ENCODE assay signal across 20 cellular contexts in the genomic region with DNA sequence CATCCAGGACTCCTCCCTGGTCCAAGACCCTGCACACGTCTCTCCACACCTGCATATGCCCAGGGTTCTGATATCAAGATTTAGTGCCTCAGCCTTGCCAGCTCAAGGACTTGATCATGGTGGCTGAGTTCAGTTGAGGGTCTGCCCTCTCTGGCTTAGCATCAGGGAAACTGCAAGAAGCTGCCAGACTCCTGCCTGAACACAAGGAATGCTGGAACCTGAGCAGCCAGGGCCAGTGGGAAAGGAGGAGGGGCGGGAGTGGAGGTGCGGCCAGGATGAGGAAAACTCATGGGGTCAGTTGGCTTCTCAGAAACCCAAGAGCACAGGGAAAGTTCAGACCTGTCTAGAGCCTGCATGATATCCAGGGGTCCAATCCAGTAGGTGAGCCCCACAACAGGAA.
"Had no signal": no experiment of that assay in that cellular context is flagged by ENCODE, and none has a peak within 500 bp of the region (broad histone marks: within the 10 kb centered on the region; RNA-seq: fewer than 3 reads in every experiment).

No MANE protein-coding gene starts in this region.

- ATAC-seq: naive thymus-derived CD4-positive, alpha-beta T cell; stimulated activated memory B cell treated with anti-CD40 and anti-IgM and Interleukin-4, amounts not matched to agents 10 μg/mL and 1 μg/mL and 100 μg/mL, for 72 hours had no signal

- H3K36me3 ChIP-seq: colonic mucosa, heart right ventricle, right atrium auricular region, tibial artery, upper lobe of left lung, uterus had no signal

- H3K27me3 ChIP-seq: colonic mucosa, right atrium auricular region, upper lobe of left lung, uterus had no signal

- H3K4me1 ChIP-seq: colonic mucosa, right atrium auricular region, tibial artery, uterus had no signal

- H3K27ac ChIP-seq: colonic mucosa, right atrium auricular region, tibial artery, upper lobe of left lung, uterus had no signal

- H3K36me3 Mint-ChIP-seq: naive thymus-derived CD4-positive, alpha-beta T cell; stimulated activated memory B cell treated with anti-CD40 and anti-IgM and Interleukin-4, amounts not matched to agents 10 μg/mL and 1 μg/mL and 100 μg/mL, for 72 hours had no signal

- H3K4me3 ChIP-seq: colonic mucosa, heart right ventricle, lung, right atrium auricular region, tibial artery, upper lobe of left lung, uterus had no signal

- H3K9me3 Mint-ChIP-seq: stimulated activated memory B cell treated with anti-CD40 and anti-IgM and Interleukin-4, amounts not matched to agents 10 μg/mL and 1 μg/mL and 100 μg/mL, for 72 hours; stimulated activated naive CD8-positive, alpha-beta T cell treated with anti-CD3 and anti-CD28 coated beads, Interleukin-15, Interleukin-2, amounts not matched to agents 100 ng/mL and 50 ng/mL, for 24 hours had no signal

- H3K9me3 ChIP-seq: colonic mucosa, right atrium auricular region, tibial artery, upper lobe of left lung, uterus had no signal

- H3K4me3 Mint-ChIP-seq: naive thymus-derived CD4-positive, alpha-beta T cell; stimulated activated memory B cell treated with anti-CD40 and anti-IgM and Interleukin-4, amounts not matched to agents 10 μg/mL and 1 μg/mL and 100 μg/mL, for 72 hours; stimulated activated naive CD8-positive, alpha-beta T cell treated with anti-CD3 and anti-CD28 coated beads, Interleukin-15, Interleukin-2, amounts not matched to agents 100 ng/mL and 50 ng/mL, for 24 hours had no signal

- DNase-seq: colonic mucosa; dermis blood vessel endothelial cell; effector CD4-positive, alpha-beta T cell; foreskin melanocyte; heart right ventricle; hypothalamus; left ventricle myocardium superior; mesenchymal stem cell; naive thymus-derived CD4-positive, alpha-beta T cell; posterior cingulate gyrus; stimulated activated CD4-positive, alpha-beta T cell treated with anti-CD3 and anti-CD28 coated beads, Interleukin-15, amount 100 ng/mL, for 24 hours; stimulated activated CD4-positive, alpha-beta T cell treated with anti-CD3 and anti-CD28 coated beads, Interleukin-1b, Interleukin-23, amount 100 ng/mL, for 48 hours; stimulated activated CD4-positive, alpha-beta T cell treated with anti-CD3 and anti-CD28 coated beads, Interleukin-4, amount 100 ng/mL, for 24 hours; upper lobe of left lung; uterus had no signal

- H3K27ac Mint-ChIP-seq: naive thymus-derived CD4-positive, alpha-beta T cell; stimulated activated memory B cell treated with anti-CD40 and anti-IgM and Interleukin-4, amounts not matched to agents 10 μg/mL and 1 μg/mL and 100 μg/mL, for 72 hours; stimulated activated naive CD8-positive, alpha-beta T cell treated with anti-CD3 and anti-CD28 coated beads, Interleukin-15, Interleukin-2, amounts not matched to agents 100 ng/mL and 50 ng/mL, for 24 hours had no signal

- H3K4me1 Mint-ChIP-seq: naive thymus-derived CD4-positive, alpha-beta T cell; stimulated activated memory B cell treated with anti-CD40 and anti-IgM and Interleukin-4, amounts not matched to agents 10 μg/mL and 1 μg/mL and 100 μg/mL, for 72 hours had no signal
